In genomic region chr4:139455187-139455586, GRCh38 we compare ENCODE assay signal across 9 cellular contexts. TPM values are rescaled to one million over a fixed set of nuclear protein-coding genes. Genes with fewer than 3 reads are reported as not detected.
A peak's percentile ranks its signal among the peaks of the same experiment; 100 is the strongest.
DNase-seq lines count a peak whose midpoint lies in the region; ATAC-seq, FAIRE-seq and TF ChIP-seq lines count a peak whose summit lies in the region.
"Had no signal": no experiment of that assay in that cellular context is flagged by ENCODE, and none has a peak within 500 bp of the region (broad histone marks: within the 10 kb centered on the region; RNA-seq: fewer than 3 reads in every experiment).

No MANE protein-coding gene starts in this region.

- peaks cover 21% of the 10 kb centered on the region for H3K4me1 ChIP-seq in SJSA1 (replicated peaks)

- H3K36me3 ChIP-seq in SJSA1, result peaks cover 3% of the 10 kb centered on the region; the same call in 1 of the 2 replicates

- H3K9me3 ChIP-seq in SJSA1 (replicated peaks), result no peaks in the 10 kb centered on the region

- TF ChIP-seq CTCF in foreskin fibroblast (IDR thresholded peaks at IDR 0.05; ENCODE audit: low read depth, low read length), result no peak

- ATAC-seq in GM19351 (IDR thresholded peaks at IDR 0.05; ENCODE audit: unreplicated experiment), result no peak
- no peak for ATAC-seq in HG03280 (IDR thresholded peaks at IDR 0.05; ENCODE audit: unreplicated experiment)

- FAIRE-seq in GM12891 (lab: Jason Lieb, UNC), result peak; percentile 28

- no peak for TF ChIP-seq POLR2A in GM12891 (IDR thresholded peaks at IDR 0.05; ENCODE audit: low read depth, low read length)

- H3K4me3 ChIP-seq in SJSA1 (peak overlapping the region; percentile 78), foreskin fibroblast (ENCODE audit: low read depth in 1 of 2, low read length in 2 of 2) (peak overlapping the region; percentile 98 to 99), skeletal muscle cell (ENCODE audit: low read depth, low read length) (peak overlapping the region; percentile 100)

- DNase-seq in GM12891 (ENCODE audit: insufficient read length, low spot score), result no peak
- DNase-seq in SJSA1 (ENCODE audit: low read depth in 1 of 2, low spot score in 2 of 2), result no peak
- no peak for DNase-seq in foreskin fibroblast
- DNase-seq in skeletal muscle cell (ENCODE audit: low read depth), result no peak
- no peak for DNase-seq in GOT3 (lab: John Stamatoyannopoulos, UW)
- DNase-seq in amygdala (lab: John Stamatoyannopoulos, UW), result no peak
- DNase-seq: stimulated activated CD4-positive, alpha-beta T cell treated with anti-CD3 and anti-CD28 coated beads, Interleukin-4, amount 100 ng/mL, for 24 hours had no signal

- H3K27ac ChIP-seq in SJSA1, result no peak overlapping the region

- H3K27me3 ChIP-seq in SJSA1 (replicated peaks), result no peaks in the 10 kb centered on the region

TF ChIP-seq in GM12891, 5 proteins besides CTCF, POLR2A, EP300 and RAD21:
- TF ChIP-seq TAF1 (IDR thresholded peaks at IDR 0.05; ENCODE audit: low read depth, low read length), result no peak
- peak; percentile 51 for TF ChIP-seq SPI1 (IDR thresholded peaks at IDR 0.05; ENCODE audit: low read depth, low read length)

RNA-seq across cellular contexts. Expression of gene RAB33B, which starts 1.3 kb away (rescaled TPM):
- 2.8 TPM for polyA plus RNA-seq in GM12891 (2012; ENCODE audit: low read depth, missing spikeins)
- total RNA-seq in SJSA1 (2014; rRNA removed; shearing (Covaris generic)), result 8.4 and 10.3 TPM in 2 replicates
